In the genomic region with DNA sequence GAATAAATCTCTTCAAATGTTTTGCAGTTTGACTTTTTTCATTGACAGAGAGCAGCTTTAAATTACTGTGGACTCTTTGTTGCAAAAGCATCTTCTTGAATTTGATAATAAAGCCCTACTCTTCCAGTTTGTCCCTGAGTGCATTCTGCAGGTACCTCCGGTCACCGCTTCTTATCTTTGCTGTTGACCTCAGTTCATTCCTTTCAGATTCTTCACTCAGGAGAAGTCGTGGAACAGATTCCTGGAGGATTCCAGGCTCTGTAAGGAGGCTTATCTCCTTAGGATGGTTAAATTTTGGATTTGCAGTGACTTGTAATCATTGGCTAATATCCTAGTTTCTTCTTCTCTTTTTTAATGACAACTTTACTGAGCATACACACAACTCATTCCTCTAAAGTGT, we compare ENCODE assay signal across 19 cellular contexts. TPM values are rescaled to one million over a fixed set of nuclear protein-coding genes. Genes with fewer than 3 reads are reported as not detected.
DNase-seq lines count a peak whose midpoint lies in the region; ATAC-seq and TF ChIP-seq lines count a peak whose summit lies in the region.
"Had no signal": no experiment of that assay in that cellular context is flagged by ENCODE, and none has a peak within 500 bp of the region (broad histone marks: within the 10 kb centered on the region; RNA-seq: fewer than 3 reads in every experiment).

No MANE protein-coding gene starts in this region.

- H3K4me1 Mint-ChIP-seq in Caco-2 (ENCODE audit: low read depth, unreplicated experiment) (peaks cover 21% of the 10 kb centered on the region), GM23338 (peaks cover 16% of the 10 kb centered on the region)

- H3K4me2 ChIP-seq in GM23248 (ENCODE audit: unreplicated experiment) (no peak overlapping the region), trophoblast cell (ENCODE audit: low read length) (no peak overlapping the region), GM23338 (no peak overlapping the region)
- H3K4me2 ChIP-seq: BLaER1 had no signal

- H3K27ac Mint-ChIP-seq in Caco-2 (ENCODE audit: unreplicated experiment) (peak overlapping the region; percentile 42), GM23338 (no peak overlapping the region)
- H3K27ac Mint-ChIP-seq: B cell; CD4-positive, CD25-positive, alpha-beta regulatory T cell; CD8-positive, alpha-beta T cell; HFFc6 had no signal

- H3K79me2 ChIP-seq in GM23248 (ENCODE audit: insufficient read depth) (peaks cover 62% of the 10 kb centered on the region), trophoblast cell (ENCODE audit: control insufficient read depth, insufficient read depth, low read length, poor library complexity) (peaks cover 2% of the 10 kb centered on the region), GM23338 (replicated peaks; ENCODE audit: insufficient read depth) (peaks cover 22% of the 10 kb centered on the region)

- H3K9me2 ChIP-seq in GM23248 (ENCODE audit: insufficient read depth), result no peaks in the 10 kb centered on the region
- H3K9me2 ChIP-seq in GM23338 (ENCODE audit: insufficient read depth), result no peaks in the 10 kb centered on the region

- H4K8ac ChIP-seq in trophoblast cell (ENCODE audit: low read depth, low read length), result no peak overlapping the region

- H3K9ac ChIP-seq in GM23248, result no peak overlapping the region
- no peak overlapping the region for H3K9ac ChIP-seq in trophoblast cell (ENCODE audit: low read length)
- H3K9ac ChIP-seq: BLaER1 had no signal

- H3K14ac ChIP-seq in trophoblast cell (ENCODE audit: low read length), result no peak overlapping the region

- POLR2A ChIA-PET in Caco-2 (lab: Charles Lee), result no interaction called here

- H3K9me3 ChIP-seq in Caco-2 (no peaks in the 10 kb centered on the region), GM23248 (ENCODE audit: low read depth) (no peaks in the 10 kb centered on the region), trophoblast cell (ENCODE audit: insufficient read depth, low read depth, low read length) (no peaks in the 10 kb centered on the region), prostate gland (no peaks in the 10 kb centered on the region)
- H3K9me3 ChIP-seq: HAP-1 had no signal

- no peak overlapping the region for H2BK5ac ChIP-seq in trophoblast cell (ENCODE audit: low read depth, low read length, poor library complexity)

- peak in 1 of 2 experiments; percentile 20 for DNase-seq in Caco-2
- peak; percentile 26 for DNase-seq in GM23248
- peak; percentile 28 for DNase-seq in fibroblast of the aortic adventitia (ENCODE audit: low read depth)
- peak; percentile 59 to 82 for DNase-seq in trophoblast cell
- DNase-seq in prostate gland (ENCODE audit: low spot score), result no peak
- no peak for DNase-seq in NCI-H2081 treated with DMSO at 0.1 percent for 48 hours (lab: John Stamatoyannopoulos, UW)
- DNase-seq in GM23338 (ENCODE audit: low spot score), result no peak
- DNase-seq: CD4-positive, CD25-positive, alpha-beta regulatory T cell; CD8-positive, alpha-beta T cell; DMS 273 treated with DMSO at 0.1 percent for 48 hours; DMS53; DMS79 treated with DMSO at 0.1 percent for 48 hours; GOT3; HFFc6 had no signal

- BruUV-seq in Caco-2 (replicated peaks; lab: Mats Ljungman, UMichigan), result no TSS peak

- H3K27me3 ChIP-seq in Caco-2 (replicated peaks; ENCODE audit: control insufficient read depth, insufficient read depth, low read length) (no peaks in the 10 kb centered on the region), GM23248 (replicated peaks; ENCODE audit: insufficient read depth) (no peaks in the 10 kb centered on the region), trophoblast cell (ENCODE audit: insufficient read depth, low read length) (no peaks in the 10 kb centered on the region), prostate gland (replicated peaks; ENCODE audit: insufficient read depth) (no peaks in the 10 kb centered on the region), GM23338 (ENCODE audit: insufficient read depth) (no peaks in the 10 kb centered on the region)
- H3K27me3 ChIP-seq: BLaER1 had no signal

- H3K4me1 ChIP-seq in Caco-2, result peaks cover 8% of the 10 kb centered on the region
- H3K4me1 ChIP-seq in GM23248 (ENCODE audit: insufficient read depth), result 0 out of 2 replicates have a peak, but pooled peaks cover 8% of the 10 kb centered on the region
- H3K4me1 ChIP-seq in trophoblast cell (ENCODE audit: control insufficient read depth in 1 of 2, insufficient read depth in 2 of 2, low read length in 2 of 2), result peaks cover 5 to 9% of the 10 kb centered on the region in 2 experiments
- H3K4me1 ChIP-seq in prostate gland (replicated peaks), result no peaks in the 10 kb centered on the region
- H3K4me1 ChIP-seq in GM23338 (ENCODE audit: insufficient read depth), result peaks cover 9% of the 10 kb centered on the region; the same call in 1 of the 2 replicates

- intact Hi-C loops in Caco-2 (cut with micrococcal nuclease; ENCODE audit: unreplicated experiment), result no loop called here
- intact Hi-C loops in prostate gland (cut with DNase I), result no loop called here

- H2AFZ ChIP-seq in GM23248 (no peak overlapping the region), trophoblast cell (ENCODE audit: insufficient read depth, low read length, poor library complexity) (no peak overlapping the region), GM23338 (no peak overlapping the region)

- H2BK12ac ChIP-seq in trophoblast cell (ENCODE audit: low read length), result no peak overlapping the region

- no peak overlapping the region for H2AK5ac ChIP-seq in trophoblast cell (ENCODE audit: low read length)

- no peak for TF ChIP-seq CTCF in Caco-2 (IDR thresholded peaks at IDR 0.05; ENCODE audit: insufficient read depth in 1 of 2, low read depth in 1 of 2, low read length in 1 of 2, severe bottlenecking in 1 of 2, unreplicated experiment in 1 of 2)
- no peak for TF ChIP-seq CTCF in fibroblast of the aortic adventitia (IDR thresholded peaks at IDR 0.05; ENCODE audit: insufficient read depth, low read length)
- TF ChIP-seq CTCF in prostate gland (IDR thresholded peaks at IDR 0.05), result no peak
- TF ChIP-seq CTCF in GM23338 (conservative IDR thresholded peaks at IDR 0.05; ENCODE audit: low read depth in 2 of 2), result no peak

- no peak overlapping the region for H3K4ac ChIP-seq in trophoblast cell (ENCODE audit: low read depth, low read length)

- ATAC-seq in HG03354 (IDR thresholded peaks at IDR 0.05; ENCODE audit: poor library complexity, severe bottlenecking, unreplicated experiment), result no peak
- no peak for ATAC-seq in GM23338
- ATAC-seq: CD8-positive, alpha-beta T cell had no signal

- H3F3A ChIP-seq in GM23248 (ENCODE audit: insufficient read depth) (no peaks in the 10 kb centered on the region), GM23338 (replicated peaks; ENCODE audit: low read depth) (no peaks in the 10 kb centered on the region)

- no peak for TF ChIP-seq POLR2A in prostate gland (IDR thresholded peaks at IDR 0.05)

- H3K4me3 Mint-ChIP-seq in Caco-2 (ENCODE audit: unreplicated experiment) (no peak overlapping the region), GM23338 (no peak overlapping the region)
- H3K4me3 Mint-ChIP-seq: B cell; CD4-positive, CD25-positive, alpha-beta regulatory T cell; CD8-positive, alpha-beta T cell; HFFc6 had no signal

- H3K27ac ChIP-seq in GM23248, result no peak overlapping the region
- no peak overlapping the region for H3K27ac ChIP-seq in trophoblast cell (ENCODE audit: low read depth, low read length)
- no peak overlapping the region for H3K27ac ChIP-seq in prostate gland
- H3K27ac ChIP-seq in GM23338 (ENCODE audit: low read depth), result no peak overlapping the region
- H3K27ac ChIP-seq: BLaER1, C4-2B had no signal

- H3K79me1 ChIP-seq in trophoblast cell (ENCODE audit: low read length), result peaks cover 4% of the 10 kb centered on the region

- H2BK120ac ChIP-seq in trophoblast cell (ENCODE audit: insufficient read depth, low read length, poor library complexity), result no peak overlapping the region

- WGBS in GM23248 (ENCODE audit: low coverage in 1 of 2, low lambda C conversion rate in 2 of 2, missing lambda C conversion rate in 2 of 2), 2 experiments, result 69 to 75% methylated on average over 3 of the region's 3 CpGs
- WGBS in trophoblast cell (ENCODE audit: extremely low coverage, insufficient coverage, insufficient read length), result no CpG with 5 or more reads among the region's 3 CpGs
- 78% methylated on average over 3 of the region's 3 CpGs for WGBS in prostate gland

- H4K91ac ChIP-seq in trophoblast cell (ENCODE audit: low read depth, low read length), result no peak overlapping the region

- H3K9me3 Mint-ChIP-seq in Caco-2 (ENCODE audit: unreplicated experiment) (no peaks in the 10 kb centered on the region), GM23338 (no peaks in the 10 kb centered on the region)
- H3K9me3 Mint-ChIP-seq: CD8-positive, alpha-beta T cell; HFFc6 had no signal

- in situ Hi-C loops in GM23248 (cut with MboI), result no loop called here

- H3K18ac ChIP-seq in trophoblast cell (ENCODE audit: low read length), result no peak overlapping the region

- CTCF ChIA-PET in Caco-2 (lab: Charles Lee), result no interaction called here

- H4K12ac ChIP-seq in trophoblast cell (ENCODE audit: low read depth, low read length), result no peak overlapping the region

- H3K36me3 ChIP-seq in Caco-2 (ENCODE audit: control insufficient read depth, insufficient read depth, low read length) (no peaks in the 10 kb centered on the region), GM23248 (ENCODE audit: low read depth) (no peaks in the 10 kb centered on the region), trophoblast cell (ENCODE audit: control insufficient read depth in 1 of 2, insufficient read depth in 2 of 2, low read length in 2 of 2) (no peaks in the 10 kb centered on the region), prostate gland (no peaks in the 10 kb centered on the region), GM23338 (ENCODE audit: insufficient read depth) (no peaks in the 10 kb centered on the region)

- no peak overlapping the region for H3K23ac ChIP-seq in trophoblast cell (ENCODE audit: low read length)

- no peak overlapping the region for H3K4me3 ChIP-seq in Caco-2 (ENCODE audit: low read depth, low read length)
- H3K4me3 ChIP-seq in GM23248, result no peak overlapping the region
- no peak overlapping the region for H3K4me3 ChIP-seq in fibroblast of the aortic adventitia (ENCODE audit: low read depth, low read length)
- H3K4me3 ChIP-seq in trophoblast cell (ENCODE audit: low read depth, low read length), result no peak overlapping the region
- H3K4me3 ChIP-seq in prostate gland, result no peak overlapping the region
- no peak overlapping the region for H3K4me3 ChIP-seq in GM23338
- H3K4me3 ChIP-seq: BLaER1, HAP-1 had no signal

- H3K36me3 Mint-ChIP-seq in Caco-2 (ENCODE audit: insufficient read depth, unreplicated experiment) (peaks cover 28% of the 10 kb centered on the region), GM23338 (ENCODE audit: low read depth) (peaks cover 29% of the 10 kb centered on the region)
- H3K36me3 Mint-ChIP-seq: CD4-positive, CD25-positive, alpha-beta regulatory T cell had no signal

- no peaks in the 10 kb centered on the region for H3K27me3 Mint-ChIP-seq in Caco-2 (ENCODE audit: insufficient read depth, unreplicated experiment)
- H3K27me3 Mint-ChIP-seq in GM23338 (ENCODE audit: insufficient read depth, low read depth, poor library complexity), result no peaks in the 10 kb centered on the region
- H3K27me3 Mint-ChIP-seq: B cell; CD4-positive, CD25-positive, alpha-beta regulatory T cell had no signal

- H4K20me1 ChIP-seq in GM23248 (ENCODE audit: insufficient read depth) (no peaks in the 10 kb centered on the region), GM23338 (replicated peaks; ENCODE audit: insufficient read depth) (no peaks in the 10 kb centered on the region; the same call in 1 of the 2 replicates)

RNA-seq across cellular contexts. Expression of a gene that starts 21.9 kb away (rescaled TPM):
- total RNA-seq in Caco-2 (2022) (75.3 and 84.2 TPM in 2 replicates), fibroblast of the aortic adventitia (ENCODE audit: low replicate concordance) (12.5 and 15.6 TPM in 2 replicates), prostate gland (10 to 100 TPM; 23.2 to 76.9 TPM)
- 26.4 and 26.8 TPM in 2 replicates for total RNA-seq in GM23248 (2014; rRNA removed; shearing (Covaris generic))
- polyA plus RNA-seq in GM23248 (2016; fragmentation: Nextera tagmentation; extraction: Ambion mirVana) (8.2 and 9.5 TPM in 2 replicates), GM23338 (2016; fragmentation: Nextera tagmentation; extraction: Ambion mirVana) (8.7 and 10.7 TPM in 2 replicates)
- 14.6 and 15.2 TPM in 2 replicates for polyA plus RNA-seq in trophoblast cell (2013)
- total RNA-seq in GM23338 (2014; rRNA removed; shearing (Covaris generic)), result 26.9 and 29.9 TPM in 2 replicates

Comparison
In these comparisons a context has a peak if more than half of its experiments do, and no peak if none do; other contexts are left out.
1. DNase-seq: peak in GM23248 (single experiment), fibroblast of the aortic adventitia (single experiment) and trophoblast cell (2 of 2); none in prostate gland (single experiment), NCI-H2081 treated with DMSO at 0.1 percent for 48 hours (single experiment) and GM23338 (single experiment).